Comparison of ENCODE assay signal across 7 cellular contexts in the genomic region with DNA sequence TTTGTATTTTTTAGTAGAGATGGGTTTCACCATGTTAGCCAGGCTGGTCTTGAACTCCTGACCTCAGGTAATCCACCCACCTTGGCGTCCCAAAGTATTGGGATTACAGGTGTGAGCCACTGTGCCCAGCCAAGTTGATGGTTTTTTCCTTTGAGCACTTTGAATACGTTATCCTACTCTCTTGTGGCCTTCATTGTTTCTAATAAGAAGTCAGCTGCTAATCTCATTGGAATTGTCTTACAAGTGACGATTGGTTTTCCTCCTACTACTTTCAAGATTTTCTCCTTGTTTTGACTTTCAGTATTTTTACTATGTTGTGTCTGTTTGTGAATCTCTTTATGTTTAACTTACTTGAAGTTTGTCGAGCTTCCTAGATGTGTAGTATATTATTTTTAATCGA.
"Had no signal": no experiment of that assay in that cellular context is flagged by ENCODE, and none has a peak within 500 bp of the region (broad histone marks: within the 10 kb centered on the region; RNA-seq: fewer than 3 reads in every experiment).

No MANE protein-coding gene starts in this region.

- H3K27ac Mint-ChIP-seq: GM23338, H9, HFFc6 had no signal

- H3K27ac ChIP-seq: HL-60 had no signal

- H3K4me3 Mint-ChIP-seq: GM23338, H9, HFFc6 had no signal

- DNase-seq: H9, HCEC 1CT, HFFc6, IMR-90 had no signal

- H3K4me3 ChIP-seq: GM23338, K562 had no signal
